ENCODE assay signal across 10 cellular contexts in the genomic region with DNA sequence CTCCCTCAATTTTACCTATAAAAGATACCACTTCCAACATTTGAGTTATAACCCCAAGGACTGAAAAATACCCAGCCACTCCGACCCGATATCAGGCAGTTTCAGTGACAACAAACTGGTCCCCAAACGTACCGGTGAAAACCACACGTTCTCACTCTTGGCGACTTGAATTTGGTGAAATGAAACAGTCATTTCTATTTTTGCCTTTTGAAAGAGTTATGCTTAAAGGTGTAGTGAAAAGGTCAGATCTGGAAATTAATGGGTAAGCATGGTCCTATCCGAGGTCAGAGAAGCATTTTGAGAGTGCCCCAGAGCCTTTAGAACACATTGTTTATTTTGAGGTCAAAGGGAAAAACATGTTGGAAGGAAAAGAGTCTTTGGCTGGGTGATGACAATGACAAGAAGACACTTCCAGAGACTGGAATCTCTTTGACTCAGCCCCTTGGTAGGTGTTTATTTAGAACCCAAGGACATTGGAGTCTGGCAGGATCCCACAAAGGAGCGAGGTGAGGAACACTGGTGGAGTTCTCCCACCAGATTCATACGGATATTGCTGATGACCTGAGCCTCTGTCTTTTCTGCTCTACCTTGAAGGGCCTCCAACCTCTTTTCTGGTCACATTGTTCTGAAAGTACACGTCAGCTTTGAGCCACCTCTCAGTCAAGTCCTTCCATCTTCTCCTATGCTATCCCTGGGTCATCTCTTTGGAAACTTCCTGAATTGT.
DNase-seq lines count a peak whose midpoint lies in the region; ATAC-seq and TF ChIP-seq lines count a peak whose summit lies in the region.
"Had no signal": no experiment of that assay in that cellular context is flagged by ENCODE, and none has a peak within 500 bp of the region (broad histone marks: within the 10 kb centered on the region; RNA-seq: fewer than 3 reads in every experiment).

No MANE protein-coding gene starts in this region.

- H3K27ac ChIP-seq in tibial nerve, result no peak overlapping the region

- TF ChIP-seq EP300 in tibial nerve (IDR thresholded peaks at IDR 0.05), result no peak

- H3K9me3 ChIP-seq in tibial nerve, result no peaks in the 10 kb centered on the region

- H3K4me1 ChIP-seq in tibial nerve, result peaks cover 0 to 7% (median 0%) of the 10 kb centered on the region in 4 donors

- peaks cover 0 to 5% (median 0%) of the 10 kb centered on the region in 3 donors for H3K36me3 ChIP-seq in tibial nerve

- ATAC-seq in GM18511 (IDR thresholded peaks at IDR 0.05; ENCODE audit: unreplicated experiment) (peak; percentile 49), GM21423 (IDR thresholded peaks at IDR 0.05; ENCODE audit: unreplicated experiment) (peak; percentile 41), HG03442 (IDR thresholded peaks at IDR 0.05; ENCODE audit: unreplicated experiment) (peak; percentile 46)

- H3K27me3 ChIP-seq in tibial nerve, result no peaks in the 10 kb centered on the region

- intact Hi-C loops in lower leg skin (cut with DNase I; ENCODE audit: low total_unique reads), result no loop called here

- no peak for TF ChIP-seq CTCF in lower leg skin (IDR thresholded peaks at IDR 0.05)
- no peak for TF ChIP-seq CTCF in tibial nerve (IDR thresholded peaks at IDR 0.05)

- WGBS in lower leg skin, 2 donors, result 91 to 93% methylated on average over 10 of the region's 10 CpGs
- 90 to 91% methylated on average over 10 of the region's 10 CpGs for WGBS in tibial nerve, 2 donors

- no peak overlapping the region for H3K4me3 ChIP-seq in lower leg skin (ENCODE audit: low read depth, poor library complexity, severe bottlenecking)
- H3K4me3 ChIP-seq in tibial nerve, result no peak overlapping the region

- DNase-seq in islet precursor cell (peak; percentile 20), AG08395 (ENCODE audit: low spot score) (no peak), lower leg skin (ENCODE audit: low spot score in 2 of 2) (no peak), tibial nerve (ENCODE audit: low spot score in 2 of 2) (no peak), GM19240 (ENCODE audit: insufficient read length, low spot score) (no peak)
- DNase-seq: erythroblast, NCI-H187 treated with DMSO at 0.1 percent for 48 hours had no signal

- TF ChIP-seq POLR2A in lower leg skin (IDR thresholded peaks at IDR 0.05) (no peak), tibial nerve (IDR thresholded peaks at IDR 0.05) (no peak)
